ENCODE assay signal across 8 cellular contexts in genomic region chr13:42040730-42041016, GRCh38. TPM values are rescaled to one million over a fixed set of nuclear protein-coding genes. Genes with fewer than 3 reads are reported as not detected.
DNase-seq lines count a peak whose midpoint lies in the region; ATAC-seq, FAIRE-seq and TF ChIP-seq lines count a peak whose summit lies in the region.

No MANE protein-coding gene starts in this region.

- H3K9me3 ChIP-seq in K562 (replicated peaks; ENCODE audit: control insufficient read depth, insufficient read depth, low read depth, low read length) = no peaks in the 10 kb centered on the region; the same call in 1 of the 2 replicates
- no peaks in the 10 kb centered on the region for H3K9me3 ChIP-seq in mononuclear cell (ENCODE audit: low read depth, low read length)

- in situ Hi-C loops in K562 (cut with MboI) = no loop called here

- TF ChIP-seq CTCF in AG09309 (IDR thresholded peaks at IDR 0.05; ENCODE audit: control insufficient read depth, insufficient read depth, low read depth, low read length, missing control alignments) (no peak), K562 (IDR thresholded peaks at IDR 0.05 in 2 of 3, conservative IDR thresholded peaks at IDR 0.05 in 1 of 3; ENCODE audit: insufficient read depth in 2 of 3, low read depth in 1 of 3, low read length in 3 of 3) (no peak), D721Med (IDR thresholded peaks at IDR 0.05; ENCODE audit: insufficient read depth, missing control alignments) (no peak)

- peak overlapping the region; percentile 83 for H3K4me3 ChIP-seq in AG09309 (ENCODE audit: control insufficient read depth, low read depth, low read length)
- H3K4me3 ChIP-seq in K562 = peak overlapping the region; percentile 51
- H3K4me3 ChIP-seq in mononuclear cell (ENCODE audit: low read length) = peak overlapping the region; percentile 80

- no TSS peak for BruUV-seq in K562 (replicated peaks; lab: Mats Ljungman, UMichigan)

- peak overlapping the region; percentile 87; the same call in 1 of the 2 replicates for H2AFZ ChIP-seq in K562 (ENCODE audit: low read depth, low read length)

- H3K79me2 ChIP-seq in K562 (ENCODE audit: control insufficient read depth, insufficient read depth, low read length) = peaks cover 21% of the 10 kb centered on the region

- 0% methylated on average over 1 of the region's 49 CpGs for WGBS in K562 (ENCODE audit: insufficient coverage, low coverage, missing lambda C conversion rate)

- no peaks in the 10 kb centered on the region for H3K9me1 ChIP-seq in K562 (ENCODE audit: control insufficient read depth, insufficient read depth, low read length)

- no peaks in the 10 kb centered on the region for H4K20me1 ChIP-seq in K562 (replicated peaks; ENCODE audit: control insufficient read depth, insufficient read depth, low read length)

- DNase-seq in AG09309 (ENCODE audit: low read depth) (no peak), K562 (ENCODE audit: extremely low read depth in 1 of 4, low spot score in 3 of 4) (peak in 1 of 4 experiments; percentile 27), NCI-H226 (no peak), KG1 (lab: John Stamatoyannopoulos, UW) (no peak), activated gamma-delta T cell treated with Interleukin-2 at 50 U/mL for 16 hours (no peak), D721Med (ENCODE audit: insufficient read length, low spot score) (no peak)

- ATAC-seq in HG02840 (IDR thresholded peaks at IDR 0.05; ENCODE audit: low FRiP score, unreplicated experiment) = peak; percentile 29
- ATAC-seq in K562 = no peak

- H3K36me3 ChIP-seq in K562 (ENCODE audit: control insufficient read depth, insufficient read depth, low read length) = 0 out of 3 replicates have a peak, but pooled peaks cover 3% of the 10 kb centered on the region

- TF ChIP-seq RAD21 in K562 (CRISPR knock-in tag; conservative IDR thresholded peaks at IDR 0.05 in 1 of 2, IDR thresholded peaks at IDR 0.05 in 1 of 2) = no peak

- POLR2A ChIA-PET in K562 (lab: Yijun Ruan, JAX) = no interaction called here

- no peak for TF ChIP-seq EP300 in K562 (IDR thresholded peaks at IDR 0.05; ENCODE audit: low read length)

- FAIRE-seq in K562 (lab: Jason Lieb, UNC) (no peak), D721Med (lab: Jason Lieb, UNC) (no peak)

- H3K27me3 ChIP-seq in K562 (ENCODE audit: control insufficient read depth in 2 of 2, insufficient read depth in 2 of 2, low read length in 2 of 2) = no peaks in the 10 kb centered on the region
- peaks cover 19% of the 10 kb centered on the region for H3K27me3 ChIP-seq in mononuclear cell (ENCODE audit: insufficient read depth, low read length)

- peak overlapping the region; percentile 71 to 95; a peak in 3 of 4 replicates for H3K9ac ChIP-seq in K562 (ENCODE audit: insufficient read depth in 1 of 2, low read depth in 2 of 2, low read length in 2 of 2)

- peak overlapping the region; percentile 74 for H3K27ac ChIP-seq in K562 (ENCODE audit: extremely low read depth, low read depth, low read length)

- H3K4me1 ChIP-seq in K562 (replicated peaks in 1 of 2; ENCODE audit: control insufficient read depth in 2 of 2, insufficient read depth in 2 of 2, low read length in 2 of 2) (peaks cover 10 to 13% of the 10 kb centered on the region in 2 experiments; a peak in 4 of 5 replicates), mononuclear cell (ENCODE audit: insufficient read depth, low read length) (peaks cover 19% of the 10 kb centered on the region)

- CTCF ChIA-PET in K562 (lab: Yijun Ruan, JAX; ENCODE audit: low intra/inter-chr PET ratio) = interaction anchor here (1.4 kb wide), 1 partner anchor 136 kb away, joined by 3 read pairs; no protein-coding TSS in a partner anchor

- intact Hi-C loops in K562 (cut with micrococcal nuclease) = loop anchor here (5.0 to 10.0 kb wide), 5 partner anchors 43 to 234 kb away; partner anchors contain the start of genes AKAP11 and VWA8

- TF ChIP-seq POLR2A in K562 (conservative IDR thresholded peaks at IDR 0.05) = no peak

- H3K4me2 ChIP-seq in K562 (ENCODE audit: insufficient read depth, low read length) = peak overlapping the region; percentile 79; the same call in 1 of the 2 replicates

TF ChIP-seq in K562, 482 proteins besides CTCF, POLR2A, EP300 and RAD21 (continues in another document):
- TF ChIP-seq ZNF274 (IDR thresholded peaks at IDR 0.05; ENCODE audit: borderline replicate concordance, low read depth, low read length) (no peak), ZMIZ1 (IDR thresholded peaks at IDR 0.05; ENCODE audit: low read depth in 2 of 2, low read length in 2 of 2) (no peak), SRSF9 (IDR thresholded peaks at IDR 0.05; ENCODE audit: borderline replicate concordance, low read depth, low read length) (no peak), E2F6 (IDR thresholded peaks at IDR 0.05; ENCODE audit: borderline replicate concordance in 1 of 2, extremely low read depth in 1 of 2, insufficient read depth in 1 of 2, insufficient read length in 1 of 2, low read depth in 1 of 2, low read length in 1 of 2, poor library complexity in 1 of 2, severe bottlenecking in 1 of 2) (peak in 1 of 2 experiments; percentile 71), CBFA2T2 (conservative IDR thresholded peaks at IDR 0.05) (no peak), ZNF830 (CRISPR knock-in tag; IDR thresholded peaks at IDR 0.05) (no peak), KHSRP (IDR thresholded peaks at IDR 0.05) (no peak), NRF1 (conservative IDR thresholded peaks at IDR 0.05 in 1 of 2, IDR thresholded peaks at IDR 0.05 in 1 of 2) (no peak), CHD4 (IDR thresholded peaks at IDR 0.05; ENCODE audit: insufficient read depth, insufficient replicate concordance, low read depth, low read length, poor library complexity, severe bottlenecking) (no peak), PCBP2 (IDR thresholded peaks at IDR 0.05; ENCODE audit: low read depth, low read length, poor library complexity, severe bottlenecking) (no peak)

RNA-seq across cellular contexts. Expression of gene DGKH, which starts 7.8 kb away (rescaled TPM):
- total RNA-seq in K562 (2011; cell fraction: chromatin; rRNA removed; ENCODE audit: low replicate concordance) = 12.5 and 31.3 TPM in 2 replicates
- 5.2 and 5.9 TPM in 2 replicates for total RNA-seq in K562 (2011; cell fraction: nucleolus; rRNA removed)
- total RNA-seq in K562 (2011; cell fraction: nucleoplasm; rRNA removed) = 16.3 and 34.4 TPM in 2 replicates
- total RNA-seq in K562 (2014; rRNA removed) = 2.0 TPM in 2 replicates
- total RNA-seq in K562 (2014; rRNA removed; fragmentation: Illumina TruSeq; extraction: Trizol) = 4.4 and 5.7 TPM in 2 replicates
- 3.3 and 3.5 TPM in 2 replicates for total RNA-seq in K562 (2015; rRNA removed; fragmentation: Illumina TruSeq; extraction: Trizol)
- total RNA-seq in K562 (2021) = 3.9 and 4.1 TPM in 2 replicates
- polyA plus RNA-seq in K562 (2011; rRNA removed) = 2.7 and 3.1 TPM in 2 replicates
- polyA plus RNA-seq in K562 (2011; cell fraction: cytosol; rRNA removed) = 0.76 and 1.4 TPM in 2 replicates
- polyA plus RNA-seq in K562 (2011; cell fraction: nucleus; rRNA removed) = 3.7 and 4.1 TPM in 2 replicates
- polyA plus RNA-seq in K562 (2012) = 1.5 and 1.8 TPM in 2 replicates
- polyA plus RNA-seq in K562 (2014; fragmentation: Illumina TruSeq; extraction: Trizol) = 2.5 and 3.6 TPM in 2 replicates
- under 1 TPM; 0.38 to 0.77 TPM for polyA plus RNA-seq in K562 (2014; fragmentation: Nextera tagmentation; extraction: Ambion mirVana)
- polyA plus RNA-seq in K562 (2014; rRNA removed) = 1.5 and 1.6 TPM in 2 replicates
- 15.6 and 19.6 TPM in 2 replicates for polyA minus RNA-seq in K562 (2011; rRNA and poly(A)+ RNA removed)
- 3.5 and 3.6 TPM in 2 replicates for polyA minus RNA-seq in K562 (2011; cell fraction: cytosol; rRNA and poly(A)+ RNA removed)
- 6.2 and 12.8 TPM in 2 replicates for polyA minus RNA-seq in K562 (2011; cell fraction: nucleus; rRNA and poly(A)+ RNA removed)
- 3.9 TPM for total RNA-seq in mononuclear cell
